ENCODE assay signal across 1 cellular context in the genomic region with DNA sequence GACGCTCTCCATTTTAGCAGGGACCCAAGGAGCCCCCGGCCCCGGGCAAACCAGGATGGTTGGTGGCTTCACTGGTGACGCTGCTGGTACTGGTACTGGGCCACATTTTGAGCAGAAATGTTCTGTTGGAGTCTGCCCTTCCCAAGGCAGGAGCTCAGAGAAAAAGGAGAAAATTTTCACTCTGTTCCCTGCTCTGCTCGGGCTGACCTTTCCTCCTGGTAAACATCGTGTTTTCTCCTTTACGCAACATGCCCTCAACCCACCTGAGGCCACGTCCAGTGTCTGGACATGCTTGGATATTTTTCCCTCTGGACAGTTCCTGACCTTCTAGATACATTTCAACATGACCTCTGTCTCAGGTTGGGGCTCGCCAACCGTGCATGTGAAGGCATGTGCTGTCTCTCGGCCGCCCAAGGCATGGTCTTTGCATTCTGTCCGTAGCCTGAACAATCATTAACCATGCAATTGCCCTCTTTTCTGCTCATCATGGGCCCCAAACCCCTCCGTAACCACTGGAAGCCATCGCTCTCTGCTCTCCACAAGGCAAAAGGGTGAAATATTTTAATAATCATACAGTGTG.
TF ChIP-seq lines count a peak whose summit lies in the region.

No MANE protein-coding gene starts in this region.

TF ChIP-seq in HepG2, 621 proteins besides CTCF, POLR2A, EP300 and RAD21 (continued from another document and continues in another):
- TF ChIP-seq, protein P1, sequence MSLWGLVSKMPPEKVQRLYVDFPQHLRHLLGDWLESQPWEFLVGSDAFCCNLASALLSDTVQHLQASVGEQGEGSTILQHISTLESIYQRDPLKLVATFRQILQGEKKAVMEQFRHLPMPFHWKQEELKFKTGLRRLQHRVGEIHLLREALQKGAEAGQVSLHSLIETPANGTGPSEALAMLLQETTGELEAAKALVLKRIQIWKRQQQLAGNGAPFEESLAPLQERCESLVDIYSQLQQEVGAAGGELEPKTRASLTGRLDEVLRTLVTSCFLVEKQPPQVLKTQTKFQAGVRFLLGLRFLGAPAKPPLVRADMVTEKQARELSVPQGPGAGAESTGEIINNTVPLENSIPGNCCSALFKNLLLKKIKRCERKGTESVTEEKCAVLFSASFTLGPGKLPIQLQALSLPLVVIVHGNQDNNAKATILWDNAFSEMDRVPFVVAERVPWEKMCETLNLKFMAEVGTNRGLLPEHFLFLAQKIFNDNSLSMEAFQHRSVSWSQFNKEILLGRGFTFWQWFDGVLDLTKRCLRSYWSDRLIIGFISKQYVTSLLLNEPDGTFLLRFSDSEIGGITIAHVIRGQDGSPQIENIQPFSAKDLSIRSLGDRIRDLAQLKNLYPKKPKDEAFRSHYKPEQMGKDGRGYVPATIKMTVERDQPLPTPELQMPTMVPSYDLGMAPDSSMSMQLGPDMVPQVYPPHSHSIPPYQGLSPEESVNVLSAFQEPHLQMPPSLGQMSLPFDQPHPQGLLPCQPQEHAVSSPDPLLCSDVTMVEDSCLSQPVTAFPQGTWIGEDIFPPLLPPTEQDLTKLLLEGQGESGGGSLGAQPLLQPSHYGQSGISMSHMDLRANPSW (CRISPR knock-in tag; IDR thresholded peaks at IDR 0.05; ENCODE audit: borderline replicate concordance): peak; percentile 97; the same call in 1 of the 2 replicates
- TF ChIP-seq ATRX (CRISPR knock-in tag; IDR thresholded peaks at IDR 0.05; ENCODE audit: borderline replicate concordance) (0 out of 2 replicates have a peak, but pooled peaks have one; percentile 56), ZNF282 (IDR thresholded peaks at IDR 0.05; ENCODE audit: partially characterized antibody) (no peak), ZNF264 (CRISPR knock-in tag; IDR thresholded peaks at IDR 0.05) (peak; percentile 96), ZNF891 (CRISPR knock-in tag; IDR thresholded peaks at IDR 0.05) (no peak), ZBED4 (CRISPR knock-in tag; IDR thresholded peaks at IDR 0.05; ENCODE audit: borderline replicate concordance) (peak; percentile 93), ZFP36L1 (CRISPR knock-in tag; IDR thresholded peaks at IDR 0.05) (peak; percentile 76; the same call in 1 of the 2 replicates), PAF1 (CRISPR knock-in tag; IDR thresholded peaks at IDR 0.05) (no peak), ZNF318 (CRISPR knock-in tag; IDR thresholded peaks at IDR 0.05) (peak; percentile 94), KAT2B (IDR thresholded peaks at IDR 0.05; ENCODE audit: borderline replicate concordance, low read depth, low read length) (no peak), HNRNPH1 (optimal IDR thresholded peaks at IDR 0.05; ENCODE audit: low read depth, low read length) (no peak), ZNF878 (CRISPR knock-in tag; IDR thresholded peaks at IDR 0.05) (peak; percentile 91), ZNF558 (CRISPR knock-in tag; IDR thresholded peaks at IDR 0.05; ENCODE audit: borderline replicate concordance) (peak; percentile 90; the same call in 1 of the 2 replicates), NR3C1 (CRISPR knock-in tag; IDR thresholded peaks at IDR 0.05) (no peak), IKZF4 (CRISPR knock-in tag; IDR thresholded peaks at IDR 0.05; ENCODE audit: borderline replicate concordance, low read depth, not compliant biosample characterization) (no peak), ZSCAN20 (CRISPR knock-in tag; IDR thresholded peaks at IDR 0.05; ENCODE audit: borderline replicate concordance) (no peak), ARID4A (CRISPR knock-in tag; IDR thresholded peaks at IDR 0.05; ENCODE audit: borderline replicate concordance) (peak; percentile 66; the same call in 1 of the 2 replicates), ZFP1 (CRISPR knock-in tag; IDR thresholded peaks at IDR 0.05) (peak; percentile 95), NR0B2 (CRISPR knock-in tag; IDR thresholded peaks at IDR 0.05) (0 out of 2 replicates have a peak, but pooled peaks have one; percentile 20), REXO4 (CRISPR knock-in tag; IDR thresholded peaks at IDR 0.05; ENCODE audit: borderline replicate concordance) (0 out of 2 replicates have a peak, but pooled peaks have one; percentile 69), EEA1 (CRISPR knock-in tag; IDR thresholded peaks at IDR 0.05; ENCODE audit: borderline replicate concordance) (no peak)
- TF ChIP-seq, protein P2, sequence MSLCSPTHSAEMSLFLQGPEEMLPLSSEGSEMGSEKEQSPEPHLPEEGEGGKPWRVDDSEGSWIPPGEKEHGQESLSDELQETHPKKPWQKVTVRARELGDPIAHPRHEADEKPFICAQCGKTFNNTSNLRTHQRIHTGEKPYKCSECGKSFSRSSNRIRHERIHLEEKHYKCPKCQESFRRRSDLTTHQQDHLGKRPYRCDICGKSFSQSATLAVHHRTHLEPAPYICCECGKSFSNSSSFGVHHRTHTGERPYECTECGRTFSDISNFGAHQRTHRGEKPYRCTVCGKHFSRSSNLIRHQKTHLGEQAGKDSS (CRISPR knock-in tag; IDR thresholded peaks at IDR 0.05; ENCODE audit: borderline replicate concordance, low read depth): peak; percentile 93; the same call in 1 of the 2 replicates
- TF ChIP-seq, protein P3, sequence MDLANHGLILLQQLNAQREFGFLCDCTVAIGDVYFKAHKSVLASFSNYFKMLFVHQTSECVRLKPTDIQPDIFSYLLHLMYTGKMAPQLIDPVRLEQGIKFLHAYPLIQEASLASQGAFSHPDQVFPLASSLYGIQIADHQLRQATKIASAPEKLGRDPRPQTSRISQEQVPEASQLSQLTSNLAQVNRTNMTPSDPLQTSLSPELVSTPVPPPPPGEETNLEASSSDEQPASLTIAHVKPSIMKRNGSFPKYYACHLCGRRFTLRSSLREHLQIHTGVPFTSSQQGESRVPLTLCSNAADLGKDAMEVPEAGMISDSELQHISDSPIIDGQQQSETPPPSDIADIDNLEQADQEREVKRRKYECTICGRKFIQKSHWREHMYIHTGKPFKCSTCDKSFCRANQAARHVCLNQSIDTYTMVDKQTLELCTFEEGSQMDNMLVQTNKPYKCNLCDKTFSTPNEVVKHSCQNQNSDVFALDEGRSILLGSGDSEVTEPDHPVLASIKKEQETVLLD (CRISPR knock-in tag; IDR thresholded peaks at IDR 0.05; ENCODE audit: low read depth): peak; percentile 81; the same call in 1 of the 2 replicates
